32 cellular contexts compared by ENCODE assay signal in the genomic region with DNA sequence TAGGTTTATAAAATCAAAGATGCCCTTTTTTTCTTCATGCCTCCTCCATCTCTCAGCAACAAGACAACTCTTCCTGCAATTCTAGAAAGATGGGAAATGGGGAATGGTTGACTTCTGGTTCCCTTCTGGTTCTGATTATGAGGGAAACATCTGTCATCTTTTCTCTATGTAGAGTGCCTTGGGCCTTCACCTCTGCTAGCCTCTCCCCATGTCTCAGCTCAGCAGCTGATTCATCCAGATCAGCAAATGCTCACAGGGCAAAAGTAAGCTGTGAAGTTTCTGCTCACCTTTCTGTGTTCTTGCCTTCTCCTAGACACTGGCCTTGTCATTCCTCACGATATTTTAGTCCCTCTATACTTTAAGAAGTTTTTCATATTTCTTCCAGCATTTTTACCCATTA. TPM values are rescaled to one million over a fixed set of nuclear protein-coding genes. Genes with fewer than 3 reads are reported as not detected.
"Had no signal": no experiment of that assay in that cellular context is flagged by ENCODE, and none has a peak within 500 bp of the region (broad histone marks: within the 10 kb centered on the region; RNA-seq: fewer than 3 reads in every experiment).

No MANE protein-coding gene starts in this region.

- H3K27me3 ChIP-seq: ovary, right atrium auricular region, right lobe of liver, stomach, testis, thyroid gland, transverse colon, upper lobe of left lung, vagina had no signal

- ATAC-seq: mucosa of descending colon; naive thymus-derived CD4-positive, alpha-beta T cell; natural killer cell treated with Interleukin-12 subunit alpha and Interleukin-12 subunit beta and Interleukin-15 and Interleukin-18, amount 100 ng/mL, for 72 hours; right lobe of liver; stimulated activated naive B cell treated with anti-CD40 and anti-IgM and Interleukin-4, amounts not matched to agents 10 μg/mL and 1 μg/mL and 100 μg/mL, for 72 hours; stimulated activated naive CD8-positive, alpha-beta T cell treated with anti-CD3 and anti-CD28 coated beads, Interleukin-15, Interleukin-2, amounts not matched to agents 100 U/mL and 50 U/mL, for 24 hours had no signal

- H3K36me3 ChIP-seq: left ventricle myocardium inferior, ovary, right atrium auricular region, right lobe of liver, stomach, thyroid gland, transverse colon, upper lobe of left lung, vagina had no signal

- H3K4me3 ChIP-seq: left ventricle myocardium inferior, lung, mucosa of descending colon, ovary, right atrium auricular region, right lobe of liver, smooth muscle cell, stomach, testis, thyroid gland, transverse colon, upper lobe of left lung, vagina had no signal

- H3K9me3 ChIP-seq: mucosa of descending colon, ovary, right atrium auricular region, right lobe of liver, stomach, testis, thyroid gland, transverse colon, upper lobe of left lung, vagina had no signal

- DNase-seq: islet precursor cell; left ventricle myocardium inferior; midbrain; mucosa of descending colon; naive thymus-derived CD4-positive, alpha-beta T cell; ovary; right lobe of liver; stimulated activated CD4-positive, alpha-beta T cell treated with anti-CD3 and anti-CD28 coated beads, Interleukin-2, amount 100 ng/mL, for 24 hours; stimulated activated CD4-positive, alpha-beta T cell treated with anti-CD3 and anti-CD28 coated beads, Interleukin-4, amount 100 ng/mL, for 1 hour; stimulated activated naive B cell treated with anti-CD40 and anti-IgM and Interleukin-4, amounts not matched to agents 10 μg/mL and 1 μg/mL and 100 μg/mL, for 72 hours; stimulated activated naive CD8-positive, alpha-beta T cell treated with anti-CD3 and anti-CD28 coated beads, Interleukin-15, Interleukin-2, amounts not matched to agents 100 U/mL and 50 U/mL, for 24 hours; stomach; testis; thyroid gland; transverse colon; upper lobe of left lung had no signal

- H3K27ac ChIP-seq: left ventricle myocardium inferior, ovary, right atrium auricular region, right lobe of liver, stomach, testis, thyroid gland, transverse colon, upper lobe of left lung, vagina had no signal

- H3K4me2 ChIP-seq: smooth muscle cell had no signal

- H3K4me1 ChIP-seq: left ventricle myocardium inferior, right atrium auricular region, right lobe of liver, stomach, thyroid gland, transverse colon, upper lobe of left lung, vagina had no signal

RNA-seq across cellular contexts. Expression of gene BECN2, which starts 17.8 kb away (rescaled TPM):
- total RNA-seq: kidney epithelial cell; left ventricle myocardium inferior; lower leg skin; lung; mesenteric fat pad; mucosa of descending colon; myocyte; naive thymus-derived CD4-positive, alpha-beta T cell; natural killer cell treated with Interleukin-12 subunit alpha and Interleukin-12 subunit beta and Interleukin-15 and Interleukin-18, amount 100 ng/mL, for 72 hours; omental fat pad; ovary; progenitor cell of endocrine pancreas; pulmonary artery endothelial cell; renal cortical epithelial cell; right atrium auricular region; right lobe of liver; skeletal muscle tissue; smooth muscle cell; stomach; testis; thyroid gland; transverse colon; upper lobe of left lung; urinary bladder; vagina had no signal
- polyA plus RNA-seq: lung; naive thymus-derived CD4-positive, alpha-beta T cell; neural cell; ovary; smooth muscle cell; stomach; urinary bladder had no signal

RNA-seq across cellular contexts. Expression of gene MAP1LC3C, which starts 59.1 kb away (rescaled TPM):
- total RNA-seq: kidney epithelial cell; naive thymus-derived CD4-positive, alpha-beta T cell; natural killer cell treated with Interleukin-12 subunit alpha and Interleukin-12 subunit beta and Interleukin-15 and Interleukin-18, amount 100 ng/mL, for 72 hours; progenitor cell of endocrine pancreas; right atrium auricular region; smooth muscle cell had no signal
- polyA plus RNA-seq: naive thymus-derived CD4-positive, alpha-beta T cell had no signal
